Comparison of ENCODE assay signal across 1 cellular context in the genomic region with DNA sequence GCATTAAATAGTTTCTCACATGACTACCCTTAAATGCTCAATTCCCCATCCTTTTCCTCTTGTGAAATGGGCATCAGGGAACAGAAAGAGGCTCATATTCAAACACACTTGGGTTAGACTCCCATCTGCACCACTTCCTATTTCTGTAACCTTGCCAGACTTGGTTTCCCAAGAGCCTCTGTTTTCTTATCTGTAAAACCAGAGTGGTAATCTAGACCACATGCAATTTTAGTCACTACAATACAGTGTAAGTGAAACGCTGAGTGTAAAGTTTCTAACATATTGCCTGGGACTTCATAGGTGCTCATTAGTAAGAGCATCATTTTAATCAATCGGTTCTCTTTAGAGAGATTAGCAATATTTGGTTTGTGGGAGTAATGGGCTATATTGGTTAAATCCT.
TF ChIP-seq lines count a peak whose summit lies in the region.

No MANE protein-coding gene starts in this region.

TF ChIP-seq in K562, 482 proteins besides CTCF, POLR2A, EP300 and RAD21 (continued from another document and continues in another):
- TF ChIP-seq, protein P1, sequence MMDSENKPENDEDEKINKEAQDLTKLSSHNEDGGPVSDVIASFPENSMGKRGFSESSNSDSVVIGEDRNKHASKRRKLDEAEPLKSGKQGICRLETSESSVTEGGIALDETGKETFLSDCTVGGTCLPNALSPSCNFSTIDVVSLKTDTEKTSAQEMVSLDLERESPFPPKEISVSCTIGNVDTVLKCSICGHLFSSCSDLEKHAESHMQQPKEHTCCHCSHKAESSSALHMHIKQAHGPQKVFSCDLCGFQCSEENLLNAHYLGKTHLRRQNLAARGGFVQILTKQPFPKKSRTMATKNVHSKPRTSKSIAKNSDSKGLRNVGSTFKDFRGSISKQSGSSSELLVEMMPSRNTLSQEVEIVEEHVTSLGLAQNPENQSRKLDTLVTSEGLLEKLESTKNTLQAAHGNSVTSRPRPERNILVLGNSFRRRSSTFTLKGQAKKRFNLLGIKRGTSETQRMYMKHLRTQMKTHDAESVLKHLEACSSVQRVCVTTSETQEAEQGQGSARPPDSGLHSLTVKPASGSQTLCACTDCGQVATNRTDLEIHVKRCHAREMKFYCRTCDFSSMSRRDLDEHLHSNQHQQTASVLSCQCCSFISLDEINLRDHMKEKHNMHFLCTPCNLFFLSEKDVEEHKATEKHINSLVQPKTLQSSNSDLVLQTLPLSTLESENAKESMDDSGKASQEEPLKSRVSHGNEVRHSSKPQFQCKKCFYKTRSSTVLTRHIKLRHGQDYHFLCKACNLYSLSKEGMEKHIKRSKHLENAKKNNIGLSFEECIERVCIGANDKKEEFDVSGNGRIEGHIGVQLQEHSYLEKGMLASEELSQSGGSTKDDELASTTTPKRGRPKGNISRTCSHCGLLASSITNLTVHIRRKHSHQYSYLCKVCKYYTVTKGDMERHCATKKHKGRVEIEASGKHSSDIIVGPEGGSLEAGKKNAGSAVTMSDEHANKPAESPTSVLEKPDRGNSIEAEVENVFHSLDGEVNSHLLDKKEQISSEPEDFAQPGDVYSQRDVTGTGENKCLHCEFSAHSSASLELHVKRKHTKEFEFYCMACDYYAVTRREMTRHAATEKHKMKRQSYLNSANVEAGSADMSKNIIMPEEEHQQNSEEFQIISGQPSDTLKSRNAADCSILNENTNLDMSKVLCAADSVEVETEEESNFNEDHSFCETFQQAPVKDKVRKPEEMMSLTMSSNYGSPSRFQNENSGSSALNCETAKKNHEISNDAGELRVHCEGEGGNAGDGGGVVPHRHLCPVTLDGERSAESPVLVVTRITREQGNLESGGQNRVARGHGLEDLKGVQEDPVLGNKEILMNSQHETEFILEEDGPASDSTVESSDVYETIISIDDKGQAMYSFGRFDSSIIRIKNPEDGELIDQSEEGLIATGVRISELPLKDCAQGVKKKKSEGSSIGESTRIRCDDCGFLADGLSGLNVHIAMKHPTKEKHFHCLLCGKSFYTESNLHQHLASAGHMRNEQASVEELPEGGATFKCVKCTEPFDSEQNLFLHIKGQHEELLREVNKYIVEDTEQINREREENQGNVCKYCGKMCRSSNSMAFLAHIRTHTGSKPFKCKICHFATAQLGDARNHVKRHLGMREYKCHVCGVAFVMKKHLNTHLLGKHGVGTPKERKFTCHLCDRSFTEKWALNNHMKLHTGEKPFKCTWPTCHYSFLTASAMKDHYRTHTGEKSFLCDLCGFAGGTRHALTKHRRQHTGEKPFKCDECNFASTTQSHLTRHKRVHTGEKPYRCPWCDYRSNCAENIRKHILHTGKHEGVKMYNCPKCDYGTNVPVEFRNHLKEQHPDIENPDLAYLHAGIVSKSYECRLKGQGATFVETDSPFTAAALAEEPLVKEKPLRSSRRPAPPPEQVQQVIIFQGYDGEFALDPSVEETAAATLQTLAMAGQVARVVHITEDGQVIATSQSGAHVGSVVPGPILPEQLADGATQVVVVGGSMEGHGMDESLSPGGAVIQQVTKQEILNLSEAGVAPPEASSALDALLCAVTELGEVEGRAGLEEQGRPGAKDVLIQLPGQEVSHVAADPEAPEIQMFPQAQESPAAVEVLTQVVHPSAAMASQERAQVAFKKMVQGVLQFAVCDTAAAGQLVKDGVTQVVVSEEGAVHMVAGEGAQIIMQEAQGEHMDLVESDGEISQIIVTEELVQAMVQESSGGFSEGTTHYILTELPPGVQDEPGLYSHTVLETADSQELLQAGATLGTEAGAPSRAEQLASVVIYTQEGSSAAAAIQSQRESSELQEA (IDR thresholded peaks at IDR 0.05; ENCODE audit: low read depth) = no peak
- peak; percentile 59 for TF ChIP-seq CBFA2T2 (conservative IDR thresholded peaks at IDR 0.05)
- 0 out of 2 replicates have a peak, but pooled peaks have one; percentile 27 for TF ChIP-seq ZNF766 (CRISPR knock-in tag; conservative IDR thresholded peaks at IDR 0.05)
- TF ChIP-seq, protein P2, sequence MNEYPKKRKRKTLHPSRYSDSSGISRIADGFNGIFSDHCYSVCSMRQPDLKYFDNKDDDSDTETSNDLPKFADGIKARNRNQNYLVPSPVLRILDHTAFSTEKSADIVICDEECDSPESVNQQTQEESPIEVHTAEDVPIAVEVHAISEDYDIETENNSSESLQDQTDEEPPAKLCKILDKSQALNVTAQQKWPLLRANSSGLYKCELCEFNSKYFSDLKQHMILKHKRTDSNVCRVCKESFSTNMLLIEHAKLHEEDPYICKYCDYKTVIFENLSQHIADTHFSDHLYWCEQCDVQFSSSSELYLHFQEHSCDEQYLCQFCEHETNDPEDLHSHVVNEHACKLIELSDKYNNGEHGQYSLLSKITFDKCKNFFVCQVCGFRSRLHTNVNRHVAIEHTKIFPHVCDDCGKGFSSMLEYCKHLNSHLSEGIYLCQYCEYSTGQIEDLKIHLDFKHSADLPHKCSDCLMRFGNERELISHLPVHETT (CRISPR knock-in tag; conservative IDR thresholded peaks at IDR 0.05 in 1 of 2, IDR thresholded peaks at IDR 0.05 in 1 of 2) = 0 out of 4 replicates have a peak, but pooled peaks of 1 of the 2 experiments have one; percentile 22
- TF ChIP-seq HDAC1 (IDR thresholded peaks at IDR 0.05) = 0 out of 4 replicates have a peak, but pooled peaks of 1 of the 2 experiments have one; percentile 22
- TF ChIP-seq ZNF780A (CRISPR knock-in tag; IDR thresholded peaks at IDR 0.05) = no peak
- TF ChIP-seq, protein P3, sequence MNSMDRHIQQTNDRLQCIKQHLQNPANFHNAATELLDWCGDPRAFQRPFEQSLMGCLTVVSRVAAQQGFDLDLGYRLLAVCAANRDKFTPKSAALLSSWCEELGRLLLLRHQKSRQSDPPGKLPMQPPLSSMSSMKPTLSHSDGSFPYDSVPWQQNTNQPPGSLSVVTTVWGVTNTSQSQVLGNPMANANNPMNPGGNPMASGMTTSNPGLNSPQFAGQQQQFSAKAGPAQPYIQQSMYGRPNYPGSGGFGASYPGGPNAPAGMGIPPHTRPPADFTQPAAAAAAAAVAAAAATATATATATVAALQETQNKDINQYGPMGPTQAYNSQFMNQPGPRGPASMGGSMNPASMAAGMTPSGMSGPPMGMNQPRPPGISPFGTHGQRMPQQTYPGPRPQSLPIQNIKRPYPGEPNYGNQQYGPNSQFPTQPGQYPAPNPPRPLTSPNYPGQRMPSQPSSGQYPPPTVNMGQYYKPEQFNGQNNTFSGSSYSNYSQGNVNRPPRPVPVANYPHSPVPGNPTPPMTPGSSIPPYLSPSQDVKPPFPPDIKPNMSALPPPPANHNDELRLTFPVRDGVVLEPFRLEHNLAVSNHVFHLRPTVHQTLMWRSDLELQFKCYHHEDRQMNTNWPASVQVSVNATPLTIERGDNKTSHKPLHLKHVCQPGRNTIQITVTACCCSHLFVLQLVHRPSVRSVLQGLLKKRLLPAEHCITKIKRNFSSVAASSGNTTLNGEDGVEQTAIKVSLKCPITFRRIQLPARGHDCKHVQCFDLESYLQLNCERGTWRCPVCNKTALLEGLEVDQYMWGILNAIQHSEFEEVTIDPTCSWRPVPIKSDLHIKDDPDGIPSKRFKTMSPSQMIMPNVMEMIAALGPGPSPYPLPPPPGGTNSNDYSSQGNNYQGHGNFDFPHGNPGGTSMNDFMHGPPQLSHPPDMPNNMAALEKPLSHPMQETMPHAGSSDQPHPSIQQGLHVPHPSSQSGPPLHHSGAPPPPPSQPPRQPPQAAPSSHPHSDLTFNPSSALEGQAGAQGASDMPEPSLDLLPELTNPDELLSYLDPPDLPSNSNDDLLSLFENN (IDR thresholded peaks at IDR 0.05; ENCODE audit: low read depth in 2 of 2, low read length in 2 of 2) = no peak
- TF ChIP-seq TEAD1 (CRISPR knock-in tag; IDR thresholded peaks at IDR 0.05) = 0 out of 4 replicates have a peak, but pooled peaks of 1 of the 2 experiments have one; percentile 15
- peak; percentile 89 for TF ChIP-seq SPI1 (IDR thresholded peaks at IDR 0.05; ENCODE audit: borderline replicate concordance, low read depth, low read length)
- TF ChIP-seq TRIM24 (IDR thresholded peaks at IDR 0.05) = peak in 1 of 2 experiments; percentile 28; a peak in 1 of 4 replicates
- no peak for TF ChIP-seq HMGN3 (IDR thresholded peaks at IDR 0.05; ENCODE audit: borderline replicate concordance, extremely low read depth, insufficient read length, low read depth, low read length)
- TF ChIP-seq SMAD4 (CRISPR knock-in tag; conservative IDR thresholded peaks at IDR 0.05) = peak; percentile 44
- TF ChIP-seq DMBX1 (CRISPR knock-in tag; IDR thresholded peaks at IDR 0.05; ENCODE audit: borderline replicate concordance) = peak; percentile 44; the same call in 1 of the 2 replicates
- peak; percentile 23; the same call in 1 of the 2 replicates for TF ChIP-seq ZNF24 (IDR thresholded peaks at IDR 0.05)
- TF ChIP-seq, protein P4, sequence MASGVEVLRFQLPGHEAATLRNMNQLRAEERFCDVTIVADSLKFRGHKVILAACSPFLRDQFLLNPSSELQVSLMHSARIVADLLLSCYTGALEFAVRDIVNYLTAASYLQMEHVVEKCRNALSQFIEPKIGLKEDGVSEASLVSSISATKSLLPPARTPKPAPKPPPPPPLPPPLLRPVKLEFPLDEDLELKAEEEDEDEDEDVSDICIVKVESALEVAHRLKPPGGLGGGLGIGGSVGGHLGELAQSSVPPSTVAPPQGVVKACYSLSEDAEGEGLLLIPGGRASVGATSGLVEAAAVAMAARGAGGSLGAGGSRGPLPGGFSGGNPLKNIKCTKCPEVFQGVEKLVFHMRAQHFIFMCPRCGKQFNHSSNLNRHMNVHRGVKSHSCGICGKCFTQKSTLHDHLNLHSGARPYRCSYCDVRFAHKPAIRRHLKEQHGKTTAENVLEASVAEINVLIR (CRISPR knock-in tag; IDR thresholded peaks at IDR 0.05) = no peak
- TF ChIP-seq TCF3 (CRISPR knock-in tag; IDR thresholded peaks at IDR 0.05) = peak; percentile 72
- TF ChIP-seq KLF16 (IDR thresholded peaks at IDR 0.05) = no peak
- peak; percentile 53; the same call in 1 of the 2 replicates for TF ChIP-seq ZNF644 (tag; IDR thresholded peaks at IDR 0.05; ENCODE audit: low read depth)
- TF ChIP-seq HDAC2 (IDR thresholded peaks at IDR 0.05) = peak; percentile 32; the same call in 1 of the 2 replicates
- TF ChIP-seq IRF2 (CRISPR knock-in tag; IDR thresholded peaks at IDR 0.05) = no peak
- TF ChIP-seq CEBPB (tag; IDR thresholded peaks at IDR 0.05) = 0 out of 2 replicates have a peak, but pooled peaks have one; percentile 21
- peak; percentile 62 for TF ChIP-seq HDAC3 (IDR thresholded peaks at IDR 0.05; ENCODE audit: borderline replicate concordance, partially characterized antibody)
- 0 out of 2 replicates have a peak, but pooled peaks have one; percentile 17 for TF ChIP-seq GATA2 (CRISPR knock-in tag; IDR thresholded peaks at IDR 0.05)
- TF ChIP-seq ESRRA (IDR thresholded peaks at IDR 0.05; ENCODE audit: borderline replicate concordance, low read depth) = peak; percentile 69; the same call in 1 of the 2 replicates
- TF ChIP-seq, protein P5, sequence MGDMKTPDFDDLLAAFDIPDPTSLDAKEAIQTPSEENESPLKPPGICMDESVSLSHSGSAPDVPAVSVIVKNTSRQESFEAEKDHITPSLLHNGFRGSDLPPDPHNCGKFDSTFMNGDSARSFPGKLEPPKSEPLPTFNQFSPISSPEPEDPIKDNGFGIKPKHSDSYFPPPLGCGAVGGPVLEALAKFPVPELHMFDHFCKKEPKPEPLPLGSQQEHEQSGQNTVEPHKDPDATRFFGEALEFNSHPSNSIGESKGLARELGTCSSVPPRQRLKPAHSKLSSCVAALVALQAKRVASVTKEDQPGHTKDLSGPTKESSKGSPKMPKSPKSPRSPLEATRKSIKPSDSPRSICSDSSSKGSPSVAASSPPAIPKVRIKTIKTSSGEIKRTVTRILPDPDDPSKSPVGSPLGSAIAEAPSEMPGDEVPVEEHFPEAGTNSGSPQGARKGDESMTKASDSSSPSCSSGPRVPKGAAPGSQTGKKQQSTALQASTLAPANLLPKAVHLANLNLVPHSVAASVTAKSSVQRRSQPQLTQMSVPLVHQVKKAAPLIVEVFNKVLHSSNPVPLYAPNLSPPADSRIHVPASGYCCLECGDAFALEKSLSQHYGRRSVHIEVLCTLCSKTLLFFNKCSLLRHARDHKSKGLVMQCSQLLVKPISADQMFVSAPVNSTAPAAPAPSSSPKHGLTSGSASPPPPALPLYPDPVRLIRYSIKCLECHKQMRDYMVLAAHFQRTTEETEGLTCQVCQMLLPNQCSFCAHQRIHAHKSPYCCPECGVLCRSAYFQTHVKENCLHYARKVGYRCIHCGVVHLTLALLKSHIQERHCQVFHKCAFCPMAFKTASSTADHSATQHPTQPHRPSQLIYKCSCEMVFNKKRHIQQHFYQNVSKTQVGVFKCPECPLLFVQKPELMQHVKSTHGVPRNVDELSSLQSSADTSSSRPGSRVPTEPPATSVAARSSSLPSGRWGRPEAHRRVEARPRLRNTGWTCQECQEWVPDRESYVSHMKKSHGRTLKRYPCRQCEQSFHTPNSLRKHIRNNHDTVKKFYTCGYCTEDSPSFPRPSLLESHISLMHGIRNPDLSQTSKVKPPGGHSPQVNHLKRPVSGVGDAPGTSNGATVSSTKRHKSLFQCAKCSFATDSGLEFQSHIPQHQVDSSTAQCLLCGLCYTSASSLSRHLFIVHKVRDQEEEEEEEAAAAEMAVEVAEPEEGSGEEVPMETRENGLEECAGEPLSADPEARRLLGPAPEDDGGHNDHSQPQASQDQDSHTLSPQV (IDR thresholded peaks at IDR 0.05) = peak; percentile 92
- TF ChIP-seq MTA2 (IDR thresholded peaks at IDR 0.05; ENCODE audit: low read depth) = peak; percentile 35; the same call in 1 of the 2 replicates
- TF ChIP-seq, protein P6, sequence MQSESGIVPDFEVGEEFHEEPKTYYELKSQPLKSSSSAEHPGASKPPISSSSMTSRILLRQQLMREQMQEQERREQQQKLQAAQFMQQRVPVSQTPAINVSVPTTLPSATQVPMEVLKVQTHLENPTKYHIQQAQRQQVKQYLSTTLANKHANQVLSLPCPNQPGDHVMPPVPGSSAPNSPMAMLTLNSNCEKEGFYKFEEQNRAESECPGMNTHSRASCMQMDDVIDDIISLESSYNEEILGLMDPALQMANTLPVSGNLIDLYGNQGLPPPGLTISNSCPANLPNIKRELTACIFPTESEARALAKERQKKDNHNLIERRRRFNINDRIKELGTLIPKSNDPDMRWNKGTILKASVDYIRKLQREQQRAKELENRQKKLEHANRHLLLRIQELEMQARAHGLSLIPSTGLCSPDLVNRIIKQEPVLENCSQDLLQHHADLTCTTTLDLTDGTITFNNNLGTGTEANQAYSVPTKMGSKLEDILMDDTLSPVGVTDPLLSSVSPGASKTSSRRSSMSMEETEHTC (IDR thresholded peaks at IDR 0.05) = no peak
- TF ChIP-seq TBL1XR1 (IDR thresholded peaks at IDR 0.05; ENCODE audit: low read length in 2 of 2) = peak in 1 of 2 experiments; percentile 61; a peak in 1 of 4 replicates
- TF ChIP-seq ZNF444 (CRISPR knock-in tag; IDR thresholded peaks at IDR 0.05) = no peak
- no peak for TF ChIP-seq ZNF197 (CRISPR knock-in tag; IDR thresholded peaks at IDR 0.05; ENCODE audit: low read depth)
- no peak for TF ChIP-seq ZKSCAN8 (CRISPR knock-in tag; IDR thresholded peaks at IDR 0.05)
- TF ChIP-seq MEF2D (tag; conservative IDR thresholded peaks at IDR 0.05; ENCODE audit: low read depth) = no peak
- TF ChIP-seq GATAD2A (IDR thresholded peaks at IDR 0.05) = peak; percentile 61; the same call in 1 of the 2 replicates
- no peak for TF ChIP-seq GATAD2B (IDR thresholded peaks at IDR 0.05; ENCODE audit: borderline replicate concordance)
- TF ChIP-seq ELF1 (tag; IDR thresholded peaks at IDR 0.05) = 0 out of 2 replicates have a peak, but pooled peaks have one; percentile 45
- TF ChIP-seq C11orf30 (IDR thresholded peaks at IDR 0.05; ENCODE audit: low read depth) = peak; percentile 47; the same call in 1 of the 2 replicates
- TF ChIP-seq CBFA2T3 (IDR thresholded peaks at IDR 0.05) = peak; percentile 81
- TF ChIP-seq SMARCA4 (IDR thresholded peaks at IDR 0.05) = peak; percentile 77
- peak; percentile 73 for TF ChIP-seq SOX6 (IDR thresholded peaks at IDR 0.05)
- no peak for TF ChIP-seq FOXA3 (CRISPR knock-in tag; conservative IDR thresholded peaks at IDR 0.05 in 1 of 2, IDR thresholded peaks at IDR 0.05 in 1 of 2)
